Comparison of ENCODE assay signal across 20 cellular contexts in genomic region chr14:61360796-61361526, GRCh38. TPM values are rescaled to one million over a fixed set of nuclear protein-coding genes. Genes with fewer than 3 reads are reported as not detected.
A peak's percentile ranks its signal among the peaks of the same experiment; 100 is the strongest.
DNase-seq lines count a peak whose midpoint lies in the region; ATAC-seq, FAIRE-seq and TF ChIP-seq lines count a peak whose summit lies in the region.
"Had no signal": no experiment of that assay in that cellular context is flagged by ENCODE, and none has a peak within 500 bp of the region (broad histone marks: within the 10 kb centered on the region; RNA-seq: fewer than 3 reads in every experiment).

No MANE protein-coding gene starts in this region.

- H3K9me3 ChIP-seq in GM12878 (replicated peaks; ENCODE audit: control insufficient read depth, insufficient read depth, low read length): no peaks in the 10 kb centered on the region; the same call in 1 of the 3 replicates
- H3K9me3 ChIP-seq: psoas muscle, suprapubic skin had no signal

- H3K27me3 Mint-ChIP-seq in T-cell: no peaks in the 10 kb centered on the region

- peaks cover 78% of the 10 kb centered on the region for H3K79me2 ChIP-seq in GM12878 (ENCODE audit: control insufficient read depth, insufficient read depth, low read length)

- TF ChIP-seq POLR2A in GM12878 (IDR thresholded peaks at IDR 0.05; ENCODE audit: low read depth, low read length): no peak

- H3K4me1 Mint-ChIP-seq in T-cell: peaks cover 0 to 57% (median 57%) of the 10 kb centered on the region in 3 donors
- peaks cover 50% of the 10 kb centered on the region for H3K4me1 Mint-ChIP-seq in stimulated activated effector memory CD8-positive, alpha-beta T cell treated with anti-CD3 and anti-CD28 coated beads, Interleukin-12 subunit alpha, Interleukin-12 subunit beta, amount 100 ng/mL, for 72 hours

- H3K4me3 Mint-ChIP-seq in T-cell: peak overlapping the region; percentile 23 to 67 (median 28)
- peak overlapping the region; percentile 38 for H3K4me3 Mint-ChIP-seq in stimulated activated effector memory CD8-positive, alpha-beta T cell treated with anti-CD3 and anti-CD28 coated beads, Interleukin-12 subunit alpha, Interleukin-12 subunit beta, amount 100 ng/mL, for 72 hours
- H3K4me3 Mint-ChIP-seq: nephron progenitor cell had no signal

- no peak overlapping the region for H2AFZ ChIP-seq in GM12878 (ENCODE audit: control insufficient read depth, low read depth, low read length)

- H3K9ac ChIP-seq in GM12878 (ENCODE audit: control insufficient read depth, insufficient read depth, low read length): no peak overlapping the region

- H3K27ac Mint-ChIP-seq in T-cell: peak overlapping the region; percentile 75 to 77
- peak overlapping the region; percentile 72 for H3K27ac Mint-ChIP-seq in stimulated activated effector memory CD8-positive, alpha-beta T cell treated with anti-CD3 and anti-CD28 coated beads, Interleukin-12 subunit alpha, Interleukin-12 subunit beta, amount 100 ng/mL, for 72 hours
- H3K27ac Mint-ChIP-seq: nephron progenitor cell had no signal

- RAD21 ChIA-PET in GM12878 (lab: Charles Lee; ENCODE audit: unreplicated experiment): interaction anchor here (0.7 to 1.9 kb wide), 3 partner anchors 11 to 32 kb away, joined by 3 to 5 read pairs (median 3); no protein-coding TSS in a partner anchor

- SMC1A ChIA-PET in GM12878 (lab: Charles Lee; ENCODE audit: uncharacterized antibody, unreplicated experiment): interaction anchor here (0.6 to 4.3 kb wide), 9 partner anchors 9 to 29 kb away, joined by 3 to 34 read pairs (median 7); no protein-coding TSS in a partner anchor

- no peak overlapping the region for H3K27ac ChIP-seq in GM12878 (ENCODE audit: control insufficient read depth, insufficient read depth)
- H3K27ac ChIP-seq: HL-60, psoas muscle, suprapubic skin, WERI-Rb-1 had no signal

- H3K36me3 ChIP-seq in GM12878 (ENCODE audit: control insufficient read depth in 2 of 2, insufficient read depth in 2 of 2, low read length in 1 of 2): peaks cover 0 to 3% of the 10 kb centered on the region in 2 experiments; a peak in 2 of 4 replicates
- H3K36me3 ChIP-seq: suprapubic skin, WERI-Rb-1 had no signal

- no peaks in the 10 kb centered on the region for H3K9me3 Mint-ChIP-seq in T-cell
- H3K9me3 Mint-ChIP-seq in stimulated activated effector memory CD8-positive, alpha-beta T cell treated with anti-CD3 and anti-CD28 coated beads, Interleukin-12 subunit alpha, Interleukin-12 subunit beta, amount 100 ng/mL, for 72 hours: no peaks in the 10 kb centered on the region
- H3K9me3 Mint-ChIP-seq: nephron progenitor cell had no signal

- no peaks in the 10 kb centered on the region for H3K27me3 ChIP-seq in GM12878 (replicated peaks in 1 of 2; ENCODE audit: control insufficient read depth in 2 of 2, insufficient read depth in 2 of 2, low read length in 1 of 2)
- H3K27me3 ChIP-seq: suprapubic skin had no signal

- in situ Hi-C loops in GM12878 (cut with MboI): no loop called here

- TF ChIP-seq EP300 in GM12878 (IDR thresholded peaks at IDR 0.05; ENCODE audit: borderline replicate concordance in 1 of 2, control insufficient read depth in 1 of 2, low read depth in 2 of 2, low read length in 2 of 2): no peak

- TF ChIP-seq RAD21 in GM12878 (IDR thresholded peaks at IDR 0.05; ENCODE audit: insufficient read depth, low read depth, low read length): no peak

- FAIRE-seq in GM12878 (lab: Jason Lieb, UNC): no peak
- FAIRE-seq: frontal cortex had no signal

- no peaks in the 10 kb centered on the region for H4K20me1 ChIP-seq in GM12878 (ENCODE audit: control insufficient read depth, insufficient read depth)

- 40% methylated on average over 5 of the region's 5 CpGs for WGBS in GM12878 (ENCODE audit: insufficient coverage, insufficient replicate concordance, low lambda C conversion rate, missing lambda C conversion rate)

- TF ChIP-seq CTCF in GM12878 (IDR thresholded peaks at IDR 0.05 in 2 of 3, conservative IDR thresholded peaks at IDR 0.05 in 1 of 3; ENCODE audit: control insufficient read depth in 2 of 3, extremely low read depth in 1 of 3, insufficient read depth in 1 of 3, low read depth in 3 of 3, low read length in 3 of 3): no peak

- H3K4me1 ChIP-seq in GM12878 (ENCODE audit: control insufficient read depth, insufficient read depth, low read length): peaks cover 21% of the 10 kb centered on the region
- H3K4me1 ChIP-seq: psoas muscle had no signal

- H3K36me3 Mint-ChIP-seq in T-cell: peaks cover 39% of the 10 kb centered on the region
- peaks cover 51% of the 10 kb centered on the region for H3K36me3 Mint-ChIP-seq in stimulated activated effector memory CD8-positive, alpha-beta T cell treated with anti-CD3 and anti-CD28 coated beads, Interleukin-12 subunit alpha, Interleukin-12 subunit beta, amount 100 ng/mL, for 72 hours

- intact Hi-C loops in GM12878 (cut with micrococcal nuclease; ENCODE audit: unreplicated experiment): no loop called here

- H3K4me3 ChIP-seq in GM12878: no peak overlapping the region
- H3K4me3 ChIP-seq: psoas muscle, suprapubic skin had no signal

- peak; percentile 27 for DNase-seq in activated T-cell treated with anti-CD3 and anti-CD28 coated beads, Interleukin-2, amount 50 U/mL, for 1 hour
- no peak for DNase-seq in activated T-cell treated with anti-CD3 and anti-CD28 coated beads for 4 hours
- DNase-seq in T-cell: peak in 1 of 34 experiments; percentile 5
- no peak for DNase-seq in GM12878 (ENCODE audit: low read depth, low spot score)
- no peak for DNase-seq in stimulated activated effector memory CD8-positive, alpha-beta T cell treated with anti-CD3 and anti-CD28 coated beads, Interleukin-12 subunit alpha, Interleukin-12 subunit beta, amount 100 ng/mL, for 72 hours (ENCODE audit: low spot score in 2 of 2)
- DNase-seq in NCI-H2107 (lab: John Stamatoyannopoulos, UW): no peak
- no peak for DNase-seq in retina
- DNase-seq in inferior parietal cortex (ENCODE audit: extremely low spot score): no peak
- DNase-seq: amygdala, caudate nucleus, mesenchymal stem cell, NCI-H1694 treated with DMSO at 0.1 percent for 48 hours, NCI-H226, nephron progenitor cell, psoas muscle, SIG-M5, WERI-Rb-1 had no signal

- ATAC-seq in T-cell (replicated peaks in 1 of 4): peak; percentile 26 to 58 (median 42)
- peak; percentile 42 for ATAC-seq in GM12878
- ATAC-seq in stimulated activated effector memory CD8-positive, alpha-beta T cell treated with anti-CD3 and anti-CD28 coated beads, Interleukin-12 subunit alpha, Interleukin-12 subunit beta, amount 100 ng/mL, for 72 hours: peak; percentile 64
- ATAC-seq: psoas muscle had no signal

- POLR2A ChIA-PET in T-cell (lab: Charles Lee) (interaction anchor here (0.7 to 1.3 kb wide), 3 partner anchors 13 to 32 kb away, joined by 3 to 17 read pairs (median 3); no protein-coding TSS in a partner anchor), GM12878 (lab: Charles Lee) (interaction anchor here (0.6 to 1.9 kb wide), 5 partner anchors 10 to 32 kb away, joined by 3 to 7 read pairs (median 3); no protein-coding TSS in a partner anchor)

- H3K4me2 ChIP-seq in GM12878 (ENCODE audit: control insufficient read depth, insufficient read depth): no peak overlapping the region

- BruUV-seq in GM12878 (replicated peaks; lab: Mats Ljungman, UMichigan): no TSS peak

- CTCF ChIA-PET in T-cell (lab: Charles Lee): interaction anchor here in 1 of 2 donors (1.1 to 1.5 kb wide), 2 partner anchors 10 kb away, joined by 3 to 4 read pairs; no protein-coding TSS in a partner anchor
- CTCF ChIA-PET in GM12878 (lab: Yijun Ruan, JAX): interaction anchor here (0.7 to 2.0 kb wide), 5 partner anchors 13 to 81 kb away, joined by 3 to 7 read pairs (median 3); no protein-coding TSS in a partner anchor

TF ChIP-seq in GM12878, 131 proteins besides CTCF, POLR2A, EP300 and RAD21 (continues in another document):
- no peak for TF ChIP-seq SREBF2 (IDR thresholded peaks at IDR 0.05; ENCODE audit: low read length)
- TF ChIP-seq IKZF1 (conservative IDR thresholded peaks at IDR 0.05): 0 out of 2 replicates have a peak, but pooled peaks have one; percentile 11
- no peak for TF ChIP-seq BRCA1 (IDR thresholded peaks at IDR 0.05; ENCODE audit: low read depth, low read length)
- no peak for TF ChIP-seq EGR1 (IDR thresholded peaks at IDR 0.05; ENCODE audit: borderline replicate concordance in 1 of 2, low read depth in 2 of 2, low read length in 2 of 2)
- TF ChIP-seq NFYA (IDR thresholded peaks at IDR 0.05; ENCODE audit: borderline replicate concordance, low read depth, low read length): no peak
- TF ChIP-seq ZNF384 (IDR thresholded peaks at IDR 0.05; ENCODE audit: borderline replicate concordance, low read depth, low read length): no peak
- no peak for TF ChIP-seq SIN3A (IDR thresholded peaks at IDR 0.05; ENCODE audit: low read depth, low read length)
- no peak for TF ChIP-seq HCFC1 (IDR thresholded peaks at IDR 0.05; ENCODE audit: low read length)

RNA-seq across cellular contexts. Expression of gene PRKCH, which starts 39.6 kb away (rescaled TPM):
- total RNA-seq in T-cell: 100 to 1,000 TPM; 267 to 436 (median 326) TPM
- total RNA-seq in GM12878 (2013; cell fraction: nucleolus; rRNA removed): 466 and 549 TPM in 2 replicates
- 53.9 and 62.9 TPM in 2 replicates for total RNA-seq in GM12878 (2014; rRNA removed)
- 36.0 and 36.3 TPM in 2 replicates for total RNA-seq in GM12878 (2014; rRNA removed; fragmentation: Illumina TruSeq; extraction: Trizol)
- 32.0 and 38.7 TPM in 2 replicates for total RNA-seq in GM12878 (2021)
- 31.1 TPM for polyA plus RNA-seq in GM12878 (2011; ENCODE audit: low read depth)
- polyA plus RNA-seq in GM12878 (2011; rRNA removed): 115 and 140 TPM in 2 replicates
- polyA plus RNA-seq in GM12878 (2011; cell fraction: cytosol; rRNA removed): 163 and 194 TPM in 2 replicates
- 129 and 155 TPM in 2 replicates for polyA plus RNA-seq in GM12878 (2011; cell fraction: nucleus; rRNA removed)
- polyA plus RNA-seq in GM12878 (2012): 60.0 and 70.9 TPM in 2 replicates
- polyA plus RNA-seq in GM12878 (2014; fragmentation: Illumina TruSeq; extraction: Trizol): 34.2 and 45.3 TPM in 2 replicates
- polyA plus RNA-seq in GM12878 (2014; fragmentation: Nextera tagmentation; extraction: Ambion mirVana): 10 to 100 TPM; 10.7 to 12.0 TPM
- 22.0 and 32.3 TPM in 2 replicates for polyA plus RNA-seq in GM12878 (2014; rRNA removed)
- polyA plus RNA-seq in GM12878 (2016; fragmentation: Nextera tagmentation; extraction: Ambion mirVana): 10 to 100 TPM; 32.3 to 34.6 TPM
- 356 and 399 TPM in 2 replicates for polyA minus RNA-seq in GM12878 (2011; rRNA and poly(A)+ RNA removed)
- 73.1 and 84.4 TPM in 2 replicates for polyA minus RNA-seq in GM12878 (2011; cell fraction: cytosol; rRNA and poly(A)+ RNA removed)
- polyA minus RNA-seq in GM12878 (2011; cell fraction: nucleus; rRNA and poly(A)+ RNA removed): 219 and 500 TPM in 2 replicates
